14 cellular contexts compared by ENCODE assay signal in genomic region chr12:92568631-92569128, GRCh38.
"Had no signal": no experiment of that assay in that cellular context is flagged by ENCODE, and none has a peak within 500 bp of the region (broad histone marks: within the 10 kb centered on the region; RNA-seq: fewer than 3 reads in every experiment).

No MANE protein-coding gene starts in this region.

- H3K27me3 ChIP-seq: cardiac muscle cell, dorsolateral prefrontal cortex, tibial artery had no signal

- H3K27ac ChIP-seq: cardiac muscle cell, lower lobe of right lung, tibial artery had no signal

- ATAC-seq: activated CD4-positive, CD25-positive, alpha-beta regulatory T cell treated with anti-CD3 and anti-CD28 coated beads, Interleukin-2, amount 50 U/mL, for 24 hours; activated naive CD8-positive, alpha-beta T cell treated with anti-CD3 and anti-CD28 coated beads, Interleukin-2, amount 50 U/mL, for 24 hours; esophagus mucosa; lower lobe of right lung; stimulated activated naive B cell treated with anti-CD40 and anti-IgM and Interleukin-4, amounts not matched to agents 10 μg/mL and 1 μg/mL and 100 μg/mL, for 72 hours had no signal

- H3K9me3 ChIP-seq: lower lobe of right lung, tibial artery had no signal

- H3K4me1 Mint-ChIP-seq: mesothelial cell of epicardium had no signal

- H3K4me3 ChIP-seq: cardiac muscle cell, dorsolateral prefrontal cortex, lower lobe of right lung, tibial artery had no signal

- H3K36me3 ChIP-seq: cardiac muscle cell, lower lobe of right lung, tibial artery had no signal

- H3K27ac Mint-ChIP-seq: activated naive CD8-positive, alpha-beta T cell treated with anti-CD3 and anti-CD28 coated beads, Interleukin-2, amount 50 U/mL, for 24 hours; mesothelial cell of epicardium; stimulated activated naive B cell treated with anti-CD40 and anti-IgM and Interleukin-4, amounts not matched to agents 10 μg/mL and 1 μg/mL and 100 μg/mL, for 72 hours had no signal

- H3K27me3 Mint-ChIP-seq: activated naive CD8-positive, alpha-beta T cell treated with anti-CD3 and anti-CD28 coated beads, Interleukin-2, amount 50 U/mL, for 24 hours; stimulated activated naive B cell treated with anti-CD40 and anti-IgM and Interleukin-4, amounts not matched to agents 10 μg/mL and 1 μg/mL and 100 μg/mL, for 72 hours had no signal

- H3K4me3 Mint-ChIP-seq: activated naive CD8-positive, alpha-beta T cell treated with anti-CD3 and anti-CD28 coated beads, Interleukin-2, amount 50 U/mL, for 24 hours; mesothelial cell of epicardium; neural crest cell; stimulated activated naive B cell treated with anti-CD40 and anti-IgM and Interleukin-4, amounts not matched to agents 10 μg/mL and 1 μg/mL and 100 μg/mL, for 72 hours had no signal

- DNase-seq: activated naive CD4-positive, alpha-beta T cell; activated naive CD8-positive, alpha-beta T cell treated with anti-CD3 and anti-CD28 coated beads, Interleukin-2, amount 50 U/mL, for 24 hours; dorsolateral prefrontal cortex; kidney glomerular epithelial cell; lower lobe of right lung; stimulated activated naive B cell treated with anti-CD40 and anti-IgM and Interleukin-4, amounts not matched to agents 10 μg/mL and 1 μg/mL and 100 μg/mL, for 72 hours; T-helper 1 cell; T1000; tibial artery had no signal

- H3K36me3 Mint-ChIP-seq: mesothelial cell of epicardium had no signal
